In genomic region chr12:2145433-2145832, GRCh38 we compare ENCODE assay signal across 25 cellular contexts.
"Had no signal": no experiment of that assay in that cellular context is flagged by ENCODE, and none has a peak within 500 bp of the region (broad histone marks: within the 10 kb centered on the region; RNA-seq: fewer than 3 reads in every experiment).

No MANE protein-coding gene starts in this region.

- DNase-seq: activated B cell treated with CpG ODN at 0.5 μM for 24 hours; activated CD4-positive, alpha-beta memory T cell treated with anti-CD3 and anti-CD28 coated beads for 36 hours; activated CD4-positive, alpha-beta T cell treated with anti-CD3 and anti-CD28 coated beads for 4 hours; activated CD4-positive, alpha-beta T cell treated with anti-CD3 and anti-CD28 coated beads, Interleukin-2, amount 50 U/mL, for 1 hour; activated CD4-positive, CD25-positive, alpha-beta regulatory T cell treated with anti-CD3 and anti-CD28 coated beads, Interleukin-2, amount 50 U/mL, for 72 hours; activated CD8-positive, alpha-beta memory T cell treated with anti-CD3 and anti-CD28 coated beads, Interleukin-2, amount 50 U/mL, for 4 hours; activated naive CD4-positive, alpha-beta T cell treated with anti-CD3 and anti-CD28 coated beads, Interleukin-2, amount 10 ng/mL, durations not matched to agents 7 days and 5 days; activated naive CD8-positive, alpha-beta T cell treated with anti-CD3 and anti-CD28 coated beads, Interleukin-2, amount 50 U/mL, for 24 hours; activated T-cell treated with anti-CD3 and anti-CD28 coated beads for 4 hours; activated T-cell treated with anti-CD3 and anti-CD28 coated beads, Interleukin-2, amount 50 U/mL, for 4 hours; amniotic stem cell; aorta; brain microvascular endothelial cell; central memory CD4-positive, alpha-beta T cell; Kasumi-1; KG1; MG63; NCI-H1048; NCI-H1694; NCI-H1930; NCI-H2081 treated with DMSO at 0.1 percent for 48 hours; RPMI8226; SK-N-SH had no signal

- H3K9ac ChIP-seq: SK-N-SH had no signal

- H3K27me3 ChIP-seq: brain microvascular endothelial cell, MG63, SJSA1 had no signal

- H3K4me3 ChIP-seq: MG63, SJSA1 had no signal

- H3K9me3 ChIP-seq: MG63, SJSA1, SK-N-SH had no signal

- ATAC-seq: activated naive CD8-positive, alpha-beta T cell treated with anti-CD3 and anti-CD28 coated beads, Interleukin-2, amount 50 U/mL, for 24 hours; activated T-cell treated with anti-CD3 and anti-CD28 coated beads, Interleukin-2, amount 50 U/mL, for 4 hours; Panc1 had no signal

- H3K36me3 ChIP-seq: brain microvascular endothelial cell, MG63, SJSA1 had no signal

- H3K4me2 ChIP-seq: SK-N-SH had no signal

- H3K27ac ChIP-seq: brain microvascular endothelial cell, SJSA1 had no signal
